Comparison of ENCODE assay signal across 15 cellular contexts in the genomic region with DNA sequence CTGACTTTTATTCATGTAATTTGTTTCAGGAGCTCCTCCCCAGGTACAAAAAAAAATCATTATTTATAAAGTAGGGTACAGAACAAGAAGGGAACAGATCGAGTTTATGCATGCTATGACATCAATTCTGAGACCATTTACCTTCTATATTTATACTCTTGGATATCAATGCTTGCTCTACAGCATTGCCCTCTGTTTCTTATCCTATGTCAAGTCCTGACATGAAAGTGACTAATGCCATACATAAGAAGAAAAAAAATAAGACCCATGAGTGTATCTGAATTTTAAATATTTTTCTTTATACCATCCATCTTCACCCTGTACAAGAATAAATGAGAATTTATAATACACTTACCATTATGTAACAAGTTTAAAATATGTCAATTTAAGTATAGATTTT.
DNase-seq lines count a peak whose midpoint lies in the region; ATAC-seq and TF ChIP-seq lines count a peak whose summit lies in the region.
"Had no signal": no experiment of that assay in that cellular context is flagged by ENCODE, and none has a peak within 500 bp of the region (broad histone marks: within the 10 kb centered on the region; RNA-seq: fewer than 3 reads in every experiment).

No MANE protein-coding gene starts in this region.

- no peak overlapping the region for H3K4me3 ChIP-seq in epithelial cell of esophagus (ENCODE audit: low read length)
- H3K4me3 ChIP-seq: A549, GM23248, HAP-1 had no signal

- TF ChIP-seq CTCF in RWPE1 (conservative IDR thresholded peaks at IDR 0.05; ENCODE audit: low read depth) (no peak), epithelial cell of esophagus (IDR thresholded peaks at IDR 0.05; ENCODE audit: insufficient read depth, low read depth, low read length, missing control alignments) (no peak)

- CTCF ChIA-PET in RWPE1 (lab: Yijun Ruan, JAX), result no interaction called here

- DNase-seq in HPDE6-E6E7 (ENCODE audit: extremely low spot score), result peak; percentile 33
- peak; percentile 46 for DNase-seq in RWPE1 (ENCODE audit: low spot score)
- DNase-seq in epithelial cell of esophagus (ENCODE audit: low read depth), result peak; percentile 49
- no peak for DNase-seq in dedifferentiated amniotic fluid mesenchymal stem cell (ENCODE audit: extremely low spot score)
- DNase-seq in NCI-H524 treated with DMSO at 0.1 percent for 48 hours (lab: John Stamatoyannopoulos, UW), result no peak
- DNase-seq: AML-193; Caco-2; CD4-positive, alpha-beta T cell; GM23248; IMR-90 had no signal

- POLR2A ChIA-PET in RWPE1 (lab: Yijun Ruan, JAX; ENCODE audit: low non-redundant PET), result no interaction called here

- no peak overlapping the region for H3K27ac ChIP-seq in RWPE1
- H3K27ac ChIP-seq: A549, C4-2B, GM23248, HL-60 had no signal

- ATAC-seq in GM18909 (IDR thresholded peaks at IDR 0.05; ENCODE audit: poor library complexity, unreplicated experiment), result no peak
- ATAC-seq: A549 had no signal

Comparison
In these comparisons a context has a peak if more than half of its experiments do, and no peak if none do; other contexts are left out.
1. DNase-seq: peak in HPDE6-E6E7 (single experiment), RWPE1 (single experiment) and epithelial cell of esophagus (single experiment); none in dedifferentiated amniotic fluid mesenchymal stem cell (single experiment) and NCI-H524 treated with DMSO at 0.1 percent for 48 hours (single experiment).